Comparison of ENCODE assay signal across 1 cellular context in the genomic region with DNA sequence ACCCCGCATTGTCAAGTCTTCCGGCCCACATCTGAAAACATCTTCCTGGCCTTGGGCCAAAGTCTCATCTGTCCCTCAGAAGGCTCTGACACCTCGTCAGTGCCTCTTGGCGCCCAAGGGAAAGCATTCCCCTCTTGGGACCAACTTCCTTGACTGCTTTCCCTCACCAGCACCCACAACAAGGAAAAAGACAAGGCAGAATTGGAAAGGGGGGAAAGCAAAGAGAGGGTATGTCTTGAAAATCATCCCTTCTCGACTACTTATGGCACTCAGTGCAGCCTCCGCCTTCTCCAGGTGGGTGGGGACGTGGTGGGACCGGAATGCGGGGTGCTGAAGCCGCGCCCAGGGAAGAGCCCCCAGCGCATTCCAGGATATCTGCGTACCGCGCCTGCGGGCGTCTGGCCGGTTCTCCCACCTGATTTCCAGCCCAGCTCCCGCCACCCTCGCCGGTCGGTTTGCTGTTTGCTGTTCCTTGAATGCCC.
TF ChIP-seq lines count a peak whose summit lies in the region.

No MANE protein-coding gene starts in this region.

TF ChIP-seq in H1, 55 proteins besides CTCF, POLR2A, EP300 and RAD21:
- no peak for TF ChIP-seq BRCA1 (IDR thresholded peaks at IDR 0.05; ENCODE audit: low read depth, low read length)
- no peak for TF ChIP-seq CHD2 (IDR thresholded peaks at IDR 0.05; ENCODE audit: low read length)
- TF ChIP-seq SAP30 (IDR thresholded peaks at IDR 0.05; ENCODE audit: insufficient read depth, insufficient replicate concordance, low read length) = no peak
- TF ChIP-seq HDAC2 (IDR thresholded peaks at IDR 0.05; ENCODE audit: borderline replicate concordance in 1 of 2, low read depth in 2 of 2, low read length in 2 of 2) = peak in 1 of 2 experiments; percentile 52; a peak in 1 of 4 replicates
- TF ChIP-seq TAF1 (IDR thresholded peaks at IDR 0.05; ENCODE audit: low read depth, low read length) = no peak; the same call in none of the 2 replicates
- no peak for TF ChIP-seq RNF2 (IDR thresholded peaks at IDR 0.05; ENCODE audit: borderline replicate concordance, low read depth, low read length, missing control alignments, poor library complexity, severe bottlenecking)
- TF ChIP-seq RBBP5 (IDR thresholded peaks at IDR 0.05; ENCODE audit: borderline replicate concordance, low read depth, low read length) = peak; percentile 56; the same call in 1 of the 2 replicates
- TF ChIP-seq POLR2AphosphoS5 (IDR thresholded peaks at IDR 0.05; ENCODE audit: low read depth, low read length) = peak; percentile 80
- TF ChIP-seq HDAC6 (IDR thresholded peaks at IDR 0.05; ENCODE audit: low read depth, low read length) = no peak
- TF ChIP-seq SUZ12 (IDR thresholded peaks at IDR 0.05; ENCODE audit: low read length) = no peak
- TF ChIP-seq SIRT6 (IDR thresholded peaks at IDR 0.05; ENCODE audit: low read length) = no peak
- TF ChIP-seq PHF8 (conservative IDR thresholded peaks at IDR 0.05; ENCODE audit: low read depth, low read length) = no peak; the same call in 1 of the 2 replicates
- no peak for TF ChIP-seq KDM1A (IDR thresholded peaks at IDR 0.05; ENCODE audit: borderline replicate concordance, low read length)
- no peak for TF ChIP-seq FOSL1 (IDR thresholded peaks at IDR 0.05; ENCODE audit: insufficient read depth, low read depth, low read length)
- TF ChIP-seq KDM5A (IDR thresholded peaks at IDR 0.05; ENCODE audit: low read length) = no peak
- TF ChIP-seq SIN3A (conservative IDR thresholded peaks at IDR 0.05 in 1 of 2, IDR thresholded peaks at IDR 0.05 in 1 of 2; ENCODE audit: low read depth in 1 of 2, low read length in 2 of 2) = peak in 1 of 2 experiments; percentile 21; a peak in 2 of 4 replicates
- TF ChIP-seq, protein P1, sequence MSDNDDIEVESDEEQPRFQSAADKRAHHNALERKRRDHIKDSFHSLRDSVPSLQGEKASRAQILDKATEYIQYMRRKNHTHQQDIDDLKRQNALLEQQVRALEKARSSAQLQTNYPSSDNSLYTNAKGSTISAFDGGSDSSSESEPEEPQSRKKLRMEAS (IDR thresholded peaks at IDR 0.05) = 0 out of 2 replicates have a peak, but pooled peaks have one; percentile 43
- no peak for TF ChIP-seq NANOG (IDR thresholded peaks at IDR 0.05; ENCODE audit: insufficient read depth, low read depth, low read length, poor library complexity, severe bottlenecking)
- no peak for TF ChIP-seq TAF7 (optimal IDR thresholded peaks at IDR 0.05; ENCODE audit: borderline replicate concordance, low read depth, low read length)
- no peak for TF ChIP-seq BCL11A (IDR thresholded peaks at IDR 0.05; ENCODE audit: low read depth in 2 of 2, low read length in 2 of 2)
- TF ChIP-seq POU5F1 (IDR thresholded peaks at IDR 0.05; ENCODE audit: low read depth, low read length) = no peak
- TF ChIP-seq SP4 (IDR thresholded peaks at IDR 0.05; ENCODE audit: low read length) = no peak
- TF ChIP-seq, protein P2, sequence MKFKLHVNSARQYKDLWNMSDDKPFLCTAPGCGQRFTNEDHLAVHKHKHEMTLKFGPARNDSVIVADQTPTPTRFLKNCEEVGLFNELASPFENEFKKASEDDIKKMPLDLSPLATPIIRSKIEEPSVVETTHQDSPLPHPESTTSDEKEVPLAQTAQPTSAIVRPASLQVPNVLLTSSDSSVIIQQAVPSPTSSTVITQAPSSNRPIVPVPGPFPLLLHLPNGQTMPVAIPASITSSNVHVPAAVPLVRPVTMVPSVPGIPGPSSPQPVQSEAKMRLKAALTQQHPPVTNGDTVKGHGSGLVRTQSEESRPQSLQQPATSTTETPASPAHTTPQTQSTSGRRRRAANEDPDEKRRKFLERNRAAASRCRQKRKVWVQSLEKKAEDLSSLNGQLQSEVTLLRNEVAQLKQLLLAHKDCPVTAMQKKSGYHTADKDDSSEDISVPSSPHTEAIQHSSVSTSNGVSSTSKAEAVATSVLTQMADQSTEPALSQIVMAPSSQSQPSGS (IDR thresholded peaks at IDR 0.05; ENCODE audit: low read length) = no peak
- TF ChIP-seq CHD1 (IDR thresholded peaks at IDR 0.05; ENCODE audit: low read depth, low read length) = 0 out of 2 replicates have a peak, but pooled peaks have one; percentile 18
- TF ChIP-seq BACH1 (IDR thresholded peaks at IDR 0.05; ENCODE audit: low read length) = no peak
- no peak for TF ChIP-seq EZH2 (IDR thresholded peaks at IDR 0.05; ENCODE audit: low read depth, low read length, severe bottlenecking)
- TF ChIP-seq MAFK (IDR thresholded peaks at IDR 0.05; ENCODE audit: low read depth, low read length) = no peak
- TF ChIP-seq, protein P3, sequence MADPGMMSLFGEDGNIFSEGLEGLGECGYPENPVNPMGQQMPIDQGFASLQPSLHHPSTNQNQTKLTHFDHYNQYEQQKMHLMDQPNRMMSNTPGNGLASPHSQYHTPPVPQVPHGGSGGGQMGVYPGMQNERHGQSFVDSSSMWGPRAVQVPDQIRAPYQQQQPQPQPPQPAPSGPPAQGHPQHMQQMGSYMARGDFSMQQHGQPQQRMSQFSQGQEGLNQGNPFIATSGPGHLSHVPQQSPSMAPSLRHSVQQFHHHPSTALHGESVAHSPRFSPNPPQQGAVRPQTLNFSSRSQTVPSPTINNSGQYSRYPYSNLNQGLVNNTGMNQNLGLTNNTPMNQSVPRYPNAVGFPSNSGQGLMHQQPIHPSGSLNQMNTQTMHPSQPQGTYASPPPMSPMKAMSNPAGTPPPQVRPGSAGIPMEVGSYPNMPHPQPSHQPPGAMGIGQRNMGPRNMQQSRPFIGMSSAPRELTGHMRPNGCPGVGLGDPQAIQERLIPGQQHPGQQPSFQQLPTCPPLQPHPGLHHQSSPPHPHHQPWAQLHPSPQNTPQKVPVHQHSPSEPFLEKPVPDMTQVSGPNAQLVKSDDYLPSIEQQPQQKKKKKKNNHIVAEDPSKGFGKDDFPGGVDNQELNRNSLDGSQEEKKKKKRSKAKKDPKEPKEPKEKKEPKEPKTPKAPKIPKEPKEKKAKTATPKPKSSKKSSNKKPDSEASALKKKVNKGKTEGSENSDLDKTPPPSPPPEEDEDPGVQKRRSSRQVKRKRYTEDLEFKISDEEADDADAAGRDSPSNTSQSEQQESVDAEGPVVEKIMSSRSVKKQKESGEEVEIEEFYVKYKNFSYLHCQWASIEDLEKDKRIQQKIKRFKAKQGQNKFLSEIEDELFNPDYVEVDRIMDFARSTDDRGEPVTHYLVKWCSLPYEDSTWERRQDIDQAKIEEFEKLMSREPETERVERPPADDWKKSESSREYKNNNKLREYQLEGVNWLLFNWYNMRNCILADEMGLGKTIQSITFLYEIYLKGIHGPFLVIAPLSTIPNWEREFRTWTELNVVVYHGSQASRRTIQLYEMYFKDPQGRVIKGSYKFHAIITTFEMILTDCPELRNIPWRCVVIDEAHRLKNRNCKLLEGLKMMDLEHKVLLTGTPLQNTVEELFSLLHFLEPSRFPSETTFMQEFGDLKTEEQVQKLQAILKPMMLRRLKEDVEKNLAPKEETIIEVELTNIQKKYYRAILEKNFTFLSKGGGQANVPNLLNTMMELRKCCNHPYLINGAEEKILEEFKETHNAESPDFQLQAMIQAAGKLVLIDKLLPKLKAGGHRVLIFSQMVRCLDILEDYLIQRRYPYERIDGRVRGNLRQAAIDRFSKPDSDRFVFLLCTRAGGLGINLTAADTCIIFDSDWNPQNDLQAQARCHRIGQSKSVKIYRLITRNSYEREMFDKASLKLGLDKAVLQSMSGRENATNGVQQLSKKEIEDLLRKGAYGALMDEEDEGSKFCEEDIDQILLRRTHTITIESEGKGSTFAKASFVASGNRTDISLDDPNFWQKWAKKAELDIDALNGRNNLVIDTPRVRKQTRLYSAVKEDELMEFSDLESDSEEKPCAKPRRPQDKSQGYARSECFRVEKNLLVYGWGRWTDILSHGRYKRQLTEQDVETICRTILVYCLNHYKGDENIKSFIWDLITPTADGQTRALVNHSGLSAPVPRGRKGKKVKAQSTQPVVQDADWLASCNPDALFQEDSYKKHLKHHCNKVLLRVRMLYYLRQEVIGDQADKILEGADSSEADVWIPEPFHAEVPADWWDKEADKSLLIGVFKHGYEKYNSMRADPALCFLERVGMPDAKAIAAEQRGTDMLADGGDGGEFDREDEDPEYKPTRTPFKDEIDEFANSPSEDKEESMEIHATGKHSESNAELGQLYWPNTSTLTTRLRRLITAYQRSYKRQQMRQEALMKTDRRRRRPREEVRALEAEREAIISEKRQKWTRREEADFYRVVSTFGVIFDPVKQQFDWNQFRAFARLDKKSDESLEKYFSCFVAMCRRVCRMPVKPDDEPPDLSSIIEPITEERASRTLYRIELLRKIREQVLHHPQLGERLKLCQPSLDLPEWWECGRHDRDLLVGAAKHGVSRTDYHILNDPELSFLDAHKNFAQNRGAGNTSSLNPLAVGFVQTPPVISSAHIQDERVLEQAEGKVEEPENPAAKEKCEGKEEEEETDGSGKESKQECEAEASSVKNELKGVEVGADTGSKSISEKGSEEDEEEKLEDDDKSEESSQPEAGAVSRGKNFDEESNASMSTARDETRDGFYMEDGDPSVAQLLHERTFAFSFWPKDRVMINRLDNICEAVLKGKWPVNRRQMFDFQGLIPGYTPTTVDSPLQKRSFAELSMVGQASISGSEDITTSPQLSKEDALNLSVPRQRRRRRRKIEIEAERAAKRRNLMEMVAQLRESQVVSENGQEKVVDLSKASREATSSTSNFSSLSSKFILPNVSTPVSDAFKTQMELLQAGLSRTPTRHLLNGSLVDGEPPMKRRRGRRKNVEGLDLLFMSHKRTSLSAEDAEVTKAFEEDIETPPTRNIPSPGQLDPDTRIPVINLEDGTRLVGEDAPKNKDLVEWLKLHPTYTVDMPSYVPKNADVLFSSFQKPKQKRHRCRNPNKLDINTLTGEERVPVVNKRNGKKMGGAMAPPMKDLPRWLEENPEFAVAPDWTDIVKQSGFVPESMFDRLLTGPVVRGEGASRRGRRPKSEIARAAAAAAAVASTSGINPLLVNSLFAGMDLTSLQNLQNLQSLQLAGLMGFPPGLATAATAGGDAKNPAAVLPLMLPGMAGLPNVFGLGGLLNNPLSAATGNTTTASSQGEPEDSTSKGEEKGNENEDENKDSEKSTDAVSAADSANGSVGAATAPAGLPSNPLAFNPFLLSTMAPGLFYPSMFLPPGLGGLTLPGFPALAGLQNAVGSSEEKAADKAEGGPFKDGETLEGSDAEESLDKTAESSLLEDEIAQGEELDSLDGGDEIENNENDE (IDR thresholded peaks at IDR 0.05; ENCODE audit: insufficient replicate concordance, low read length) = no peak
- TF ChIP-seq CEBPB (IDR thresholded peaks at IDR 0.05; ENCODE audit: low read depth, low read length) = no peak
- no peak for TF ChIP-seq TBP (IDR thresholded peaks at IDR 0.05; ENCODE audit: low read depth, low read length)
- TF ChIP-seq RFX5 (IDR thresholded peaks at IDR 0.05; ENCODE audit: borderline replicate concordance, low read depth, low read length) = no peak
- peak; percentile 94 for TF ChIP-seq TEAD4 (IDR thresholded peaks at IDR 0.05; ENCODE audit: low read depth, low read length)
- TF ChIP-seq ASH2L (IDR thresholded peaks at IDR 0.05; ENCODE audit: low read length) = no peak
- TF ChIP-seq KDM4A (IDR thresholded peaks at IDR 0.05; ENCODE audit: low read depth, low read length, severe bottlenecking) = peak; percentile 42
